ENCODE assay signal across 30 cellular contexts in the genomic region with DNA sequence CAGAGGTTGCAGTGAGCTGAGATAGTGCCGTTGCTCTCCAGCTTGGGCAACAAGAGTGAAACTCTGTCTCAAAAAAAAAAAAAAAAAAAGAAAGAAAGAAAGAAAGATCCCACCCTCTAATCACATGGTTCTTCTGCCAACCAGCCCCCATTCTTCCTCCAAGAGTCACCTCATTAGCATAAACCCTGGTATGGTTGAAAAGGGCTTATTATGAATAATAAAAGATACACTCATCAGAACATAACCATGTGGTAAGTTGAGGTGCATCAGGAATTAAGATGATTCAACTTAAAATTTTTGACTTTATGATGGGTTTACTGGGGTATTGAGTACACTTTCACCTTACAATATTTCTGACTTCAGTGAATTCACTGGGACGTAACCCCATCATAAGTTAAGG. TPM values are rescaled to one million over a fixed set of nuclear protein-coding genes. Genes with fewer than 3 reads are reported as not detected.
"Had no signal": no experiment of that assay in that cellular context is flagged by ENCODE, and none has a peak within 500 bp of the region (broad histone marks: within the 10 kb centered on the region; RNA-seq: fewer than 3 reads in every experiment).

No MANE protein-coding gene starts in this region.

- H3K36me3 ChIP-seq: esophagus muscularis mucosa, heart right ventricle, lower lobe of right lung, prostate gland, right atrium auricular region, sigmoid colon, spleen, thoracic aorta, tibial nerve, upper lobe of right lung, vagina had no signal

- DNase-seq: effector memory CD4-positive, alpha-beta T cell; foreskin melanocyte; glutamatergic neuron; heart right ventricle; hypothalamus; immature natural killer cell; islet precursor cell; kidney glomerular epithelial cell; left ventricle myocardium superior; lower lobe of right lung; naive thymus-derived CD8-positive, alpha-beta T cell; nephron progenitor cell; nucleus accumbens; sigmoid colon; spleen; stimulated activated CD4-positive, alpha-beta T cell treated with anti-CD3 and anti-CD28 coated beads, Interleukin-4, amount 100 ng/mL, for 4 hours; upper lobe of right lung had no signal

- H3K9me3 ChIP-seq: esophagus muscularis mucosa, heart right ventricle, lower lobe of right lung, prostate gland, right atrium auricular region, sigmoid colon, spleen, thoracic aorta, tibial nerve, upper lobe of right lung, vagina had no signal

- H3K27ac ChIP-seq: esophagus muscularis mucosa, heart right ventricle, lower lobe of right lung, prostate gland, right atrium auricular region, sigmoid colon, skin epidermis, spleen, thoracic aorta, tibial nerve, upper lobe of right lung, vagina had no signal

- H3K4me3 ChIP-seq: esophagus muscularis mucosa, heart right ventricle, lower lobe of right lung, prostate gland, right atrium auricular region, sigmoid colon, skin epidermis, spleen, thoracic aorta, tibial nerve, upper lobe of right lung, vagina had no signal

- H3K27me3 ChIP-seq: vagina had no signal

- H3K4me1 ChIP-seq: prostate gland, right atrium auricular region, vagina had no signal

RNA-seq across cellular contexts. Expression of a gene that starts 0.8 kb away (rescaled TPM):
- total RNA-seq: endothelial cell of umbilical vein; epithelial cell of proximal tubule; esophagus muscularis mucosa; fibroblast of lung; heart right ventricle; left ventricle myocardium superior; lower lobe of right lung; mesenteric fat pad; myocyte; naive thymus-derived CD8-positive, alpha-beta T cell; osteocyte; prostate gland; right atrium auricular region; sigmoid colon; thoracic aorta; tibial nerve; upper lobe of right lung; vagina had no signal
- polyA plus RNA-seq: endothelial cell of umbilical vein; fibroblast of lung; heart right ventricle; immature natural killer cell; naive thymus-derived CD8-positive, alpha-beta T cell; spleen had no signal

RNA-seq across cellular contexts. Expression of a gene that starts 22.3 kb away (rescaled TPM):
- total RNA-seq: endothelial cell of umbilical vein; epithelial cell of proximal tubule; fibroblast of lung; heart right ventricle; left ventricle myocardium superior; mesenteric fat pad; myocyte; naive thymus-derived CD8-positive, alpha-beta T cell; osteocyte; right atrium auricular region; spleen; tibial nerve; vagina had no signal
- polyA plus RNA-seq: endothelial cell of umbilical vein, fibroblast of lung, heart right ventricle, immature natural killer cell had no signal

RNA-seq across cellular contexts. Expression of a gene that starts 25.9 kb away (rescaled TPM):
- total RNA-seq: endothelial cell of umbilical vein; epithelial cell of proximal tubule; fibroblast of lung; heart right ventricle; left ventricle myocardium superior; lower lobe of right lung; mesenteric fat pad; myocyte; naive thymus-derived CD8-positive, alpha-beta T cell; osteocyte; prostate gland; right atrium auricular region; thoracic aorta; tibial nerve; upper lobe of right lung; vagina had no signal
- polyA plus RNA-seq: endothelial cell of umbilical vein; fibroblast of lung; heart right ventricle; immature natural killer cell; naive thymus-derived CD8-positive, alpha-beta T cell had no signal

RNA-seq across cellular contexts. Expression of a gene that starts 28.2 kb away (rescaled TPM):
- total RNA-seq: endothelial cell of umbilical vein; epithelial cell of proximal tubule; fibroblast of lung; heart right ventricle; left ventricle myocardium superior; lower lobe of right lung; mesenteric fat pad; myocyte; naive thymus-derived CD8-positive, alpha-beta T cell; osteocyte; prostate gland; right atrium auricular region; thoracic aorta; tibial nerve; upper lobe of right lung; vagina had no signal
- polyA plus RNA-seq: endothelial cell of umbilical vein; fibroblast of lung; heart right ventricle; immature natural killer cell; naive thymus-derived CD8-positive, alpha-beta T cell had no signal

RNA-seq across cellular contexts. Expression of a gene that starts 59.6 kb away (rescaled TPM):
- total RNA-seq: endothelial cell of umbilical vein; epithelial cell of proximal tubule; fibroblast of lung; heart right ventricle; left ventricle myocardium superior; mesenteric fat pad; myocyte; naive thymus-derived CD8-positive, alpha-beta T cell; osteocyte; sigmoid colon; spleen; thoracic aorta had no signal
- polyA plus RNA-seq: endothelial cell of umbilical vein, fibroblast of lung, immature natural killer cell, spleen had no signal
